Comparison of ENCODE assay signal across 13 cellular contexts in the genomic region with DNA sequence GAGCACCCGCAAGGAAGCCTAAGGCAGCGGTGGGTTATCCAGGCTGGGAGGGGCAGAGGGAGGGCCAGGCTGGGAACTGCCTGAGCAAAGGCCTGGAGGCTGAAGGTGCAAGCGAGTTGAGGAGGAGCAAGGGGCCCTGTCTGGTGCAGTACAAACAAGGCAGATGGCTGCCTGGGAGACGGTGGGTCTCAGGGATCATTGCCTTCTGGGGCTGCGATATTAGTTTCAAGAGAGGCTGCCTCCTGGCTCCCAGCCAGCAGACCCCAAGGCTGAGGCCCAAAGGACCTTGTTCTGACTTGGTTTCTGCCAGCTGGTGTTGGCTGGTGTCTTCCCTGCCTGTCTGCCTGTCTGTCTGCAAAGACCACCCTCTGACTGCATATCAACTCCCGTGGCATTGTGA.
A peak's percentile ranks its signal among the peaks of the same experiment; 100 is the strongest.
DNase-seq lines count a peak whose midpoint lies in the region; ATAC-seq and TF ChIP-seq lines count a peak whose summit lies in the region.
"Had no signal": no experiment of that assay in that cellular context is flagged by ENCODE, and none has a peak within 500 bp of the region (broad histone marks: within the 10 kb centered on the region; RNA-seq: fewer than 3 reads in every experiment).

No MANE protein-coding gene starts in this region.

- no peaks in the 10 kb centered on the region for H3K9me3 Mint-ChIP-seq in chondrocyte (ENCODE audit: low read depth)
- H3K9me3 Mint-ChIP-seq: CD8-positive, alpha-beta T cell had no signal

- peaks cover 56% of the 10 kb centered on the region for H3K27me3 Mint-ChIP-seq in chondrocyte (ENCODE audit: low read depth)

- intact Hi-C loops in posterior vena cava (cut with DNase I), result no loop called here

- no peaks in the 10 kb centered on the region for H3K4me1 Mint-ChIP-seq in chondrocyte (ENCODE audit: low read depth)
- H3K4me1 Mint-ChIP-seq: B cell had no signal

- TF ChIP-seq CTCF in chondrocyte (IDR thresholded peaks at IDR 0.05), result no peak

- H3K36me3 Mint-ChIP-seq in chondrocyte (ENCODE audit: low read depth), result no peaks in the 10 kb centered on the region
- H3K36me3 Mint-ChIP-seq: CD8-positive, alpha-beta T cell had no signal

- H3K27ac Mint-ChIP-seq in chondrocyte (ENCODE audit: unreplicated experiment), result no peak overlapping the region
- H3K27ac Mint-ChIP-seq: B cell; CD8-positive, alpha-beta T cell had no signal

- DNase-seq in NCI-H2171 treated with DMSO at 0.1 percent for 48 hours (lab: John Stamatoyannopoulos, UW) (peak; percentile 74), chondrocyte (ENCODE audit: low spot score) (peak; percentile 39), posterior vena cava (ENCODE audit: low spot score) (peak; percentile 57), NCI-H748 treated with DMSO at 0.1 percent for 48 hours (lab: John Stamatoyannopoulos, UW) (no peak)
- DNase-seq: Calu3; CD8-positive, alpha-beta T cell; DMS79 treated with DMSO at 0.1 percent for 48 hours; GF-D8; GM23248; IMR-90 had no signal

- no peak overlapping the region for H3K4me3 Mint-ChIP-seq in chondrocyte (ENCODE audit: unreplicated experiment)
- H3K4me3 Mint-ChIP-seq: B cell; CD8-positive, alpha-beta T cell had no signal

- ATAC-seq in GM21423 (IDR thresholded peaks at IDR 0.05; ENCODE audit: unreplicated experiment) (no peak), GM18870 (IDR thresholded peaks at IDR 0.05; ENCODE audit: unreplicated experiment) (no peak)
- ATAC-seq: CD8-positive, alpha-beta T cell had no signal
